ENCODE assay signal across 9 cellular contexts in the genomic region with DNA sequence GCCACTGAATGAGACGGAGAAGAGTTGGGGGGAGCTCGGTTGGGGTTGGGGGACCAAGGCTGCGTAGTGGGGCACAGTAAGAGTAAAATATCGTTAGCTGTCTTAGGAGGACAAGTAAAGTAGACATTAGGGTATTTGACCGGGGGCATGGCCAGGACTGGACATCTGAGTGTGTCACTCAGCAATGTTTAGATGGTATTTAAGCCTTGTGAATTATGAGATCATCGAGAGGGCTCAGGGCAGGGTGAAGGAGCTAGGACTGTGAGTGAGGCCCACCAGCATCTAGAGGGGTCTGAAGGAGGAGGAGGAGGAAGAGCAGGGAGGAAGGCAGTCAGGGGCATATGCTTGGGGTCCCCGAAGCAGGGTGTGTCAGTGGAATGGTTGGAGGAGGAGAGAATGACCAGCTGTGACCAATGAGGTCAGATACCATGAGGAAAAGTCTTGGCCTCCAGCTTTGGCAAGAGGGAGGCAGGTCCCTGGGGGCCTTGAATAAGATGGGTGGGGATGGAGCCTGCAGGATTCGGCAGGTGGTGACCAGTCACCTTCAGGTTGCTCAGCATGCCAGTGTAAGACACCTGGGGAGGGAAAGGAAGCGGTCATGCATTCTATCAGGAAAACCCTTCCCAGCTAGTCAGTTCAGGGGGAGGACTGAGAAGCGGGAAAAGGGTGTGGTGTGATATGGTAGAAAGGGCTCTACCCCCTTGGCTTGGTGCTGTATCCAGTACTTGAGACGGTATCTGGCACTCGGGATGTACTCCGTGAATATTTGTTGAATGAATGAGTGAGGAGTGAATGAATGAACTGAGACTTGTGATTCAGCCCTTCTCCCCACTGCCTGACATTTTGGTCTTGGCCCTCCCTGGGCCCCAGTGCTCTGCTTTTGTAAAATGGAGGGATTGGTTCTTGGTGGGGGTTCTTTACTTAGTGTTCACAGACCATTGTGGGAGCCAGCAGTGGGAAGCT. TPM values are rescaled to one million over a fixed set of nuclear protein-coding genes. Genes with fewer than 3 reads are reported as not detected.
A peak's percentile ranks its signal among the peaks of the same experiment; 100 is the strongest.
DNase-seq lines count a peak whose midpoint lies in the region; ATAC-seq and TF ChIP-seq lines count a peak whose summit lies in the region.
"Had no signal": no experiment of that assay in that cellular context is flagged by ENCODE, and none has a peak within 500 bp of the region (broad histone marks: within the 10 kb centered on the region; RNA-seq: fewer than 3 reads in every experiment).

No MANE protein-coding gene starts in this region.

- no peaks in the 10 kb centered on the region for H3K36me3 ChIP-seq in right atrium auricular region

- H3K27me3 Mint-ChIP-seq in T-helper 1 cell treated with Interleukin-12 subunit alpha and Interleukin-12 subunit beta and Interleukin-4 antibody, amounts not matched to agents 30 μg/mL and 1 μg/mL, for 36 hours (ENCODE audit: low read depth): no peaks in the 10 kb centered on the region
- no peaks in the 10 kb centered on the region for H3K27me3 Mint-ChIP-seq in stimulated activated memory B cell treated with anti-CD40 and anti-IgM and Interleukin-4, amounts not matched to agents 10 μg/mL and 1 μg/mL and 100 μg/mL, for 72 hours

- no peak overlapping the region for H3K4me3 ChIP-seq in right atrium auricular region

- H3K4me1 Mint-ChIP-seq in T-helper 1 cell treated with Interleukin-12 subunit alpha and Interleukin-12 subunit beta and Interleukin-4 antibody, amounts not matched to agents 30 μg/mL and 1 μg/mL, for 36 hours (ENCODE audit: low read depth): peaks cover 74% of the 10 kb centered on the region
- H3K4me1 Mint-ChIP-seq in stimulated activated memory B cell treated with anti-CD40 and anti-IgM and Interleukin-4, amounts not matched to agents 10 μg/mL and 1 μg/mL and 100 μg/mL, for 72 hours: peaks cover 70% of the 10 kb centered on the region

- DNase-seq in T-helper 1 cell (no peak), right atrium auricular region (ENCODE audit: low spot score) (no peak), SHP77 treated with DMSO at 0.1 percent for 48 hours (lab: John Stamatoyannopoulos, UW) (no peak), NCI-H1436 (lab: John Stamatoyannopoulos, UW) (no peak)
- no peak for DNase-seq in activated naive CD4-positive, alpha-beta T cell treated with anti-CD3 and anti-CD28 coated beads, Interleukin-2, amount 50 U/mL, for 72 hours (ENCODE audit: low spot score in 2 of 2)
- DNase-seq in stimulated activated naive CD4-positive, alpha-beta T cell (lab: John Stamatoyannopoulos, UW): no peak

- TF ChIP-seq CTCF in right atrium auricular region (IDR thresholded peaks at IDR 0.05): no peak

- H3K27ac ChIP-seq in right atrium auricular region: peak overlapping the region; percentile 54 to 80

- H3K27me3 ChIP-seq in right atrium auricular region: no peaks in the 10 kb centered on the region

- H3K27ac Mint-ChIP-seq in T-helper 1 cell treated with Interleukin-12 subunit alpha and Interleukin-12 subunit beta and Interleukin-4 antibody, amounts not matched to agents 30 μg/mL and 1 μg/mL, for 36 hours: peak overlapping the region; percentile 69
- H3K27ac Mint-ChIP-seq in activated naive CD4-positive, alpha-beta T cell treated with anti-CD3 and anti-CD28 coated beads, Interleukin-2, amount 50 U/mL, for 72 hours: peak overlapping the region; percentile 87 to 92
- H3K27ac Mint-ChIP-seq in stimulated activated memory B cell treated with anti-CD40 and anti-IgM and Interleukin-4, amounts not matched to agents 10 μg/mL and 1 μg/mL and 100 μg/mL, for 72 hours: peak overlapping the region; percentile 5

- peaks cover 0 to 95% of the 10 kb centered on the region in 2 donors for H3K4me1 ChIP-seq in right atrium auricular region

- H3K4me3 Mint-ChIP-seq in T-helper 1 cell treated with Interleukin-12 subunit alpha and Interleukin-12 subunit beta and Interleukin-4 antibody, amounts not matched to agents 30 μg/mL and 1 μg/mL, for 36 hours: peak overlapping the region; percentile 7
- no peak overlapping the region for H3K4me3 Mint-ChIP-seq in stimulated activated memory B cell treated with anti-CD40 and anti-IgM and Interleukin-4, amounts not matched to agents 10 μg/mL and 1 μg/mL and 100 μg/mL, for 72 hours

- peak in 1 of 2 donors; percentile 0 for ATAC-seq in activated naive CD4-positive, alpha-beta T cell treated with anti-CD3 and anti-CD28 coated beads, Interleukin-2, amount 50 U/mL, for 72 hours
- ATAC-seq in stimulated activated memory B cell treated with anti-CD40 and anti-IgM and Interleukin-4, amounts not matched to agents 10 μg/mL and 1 μg/mL and 100 μg/mL, for 72 hours: no peak

- H3K36me3 Mint-ChIP-seq in T-helper 1 cell treated with Interleukin-12 subunit alpha and Interleukin-12 subunit beta and Interleukin-4 antibody, amounts not matched to agents 30 μg/mL and 1 μg/mL, for 36 hours (ENCODE audit: low read depth): peaks cover 29% of the 10 kb centered on the region
- H3K36me3 Mint-ChIP-seq in activated naive CD4-positive, alpha-beta T cell treated with anti-CD3 and anti-CD28 coated beads, Interleukin-2, amount 50 U/mL, for 72 hours: peaks cover 0 to 11% of the 10 kb centered on the region in 2 donors
- peaks cover 6% of the 10 kb centered on the region for H3K36me3 Mint-ChIP-seq in stimulated activated memory B cell treated with anti-CD40 and anti-IgM and Interleukin-4, amounts not matched to agents 10 μg/mL and 1 μg/mL and 100 μg/mL, for 72 hours

- no peaks in the 10 kb centered on the region for H3K9me3 ChIP-seq in right atrium auricular region

- H3K9me3 Mint-ChIP-seq in T-helper 1 cell treated with Interleukin-12 subunit alpha and Interleukin-12 subunit beta and Interleukin-4 antibody, amounts not matched to agents 30 μg/mL and 1 μg/mL, for 36 hours: no peaks in the 10 kb centered on the region
- no peaks in the 10 kb centered on the region for H3K9me3 Mint-ChIP-seq in activated naive CD4-positive, alpha-beta T cell treated with anti-CD3 and anti-CD28 coated beads, Interleukin-2, amount 50 U/mL, for 72 hours
- H3K9me3 Mint-ChIP-seq in stimulated activated memory B cell treated with anti-CD40 and anti-IgM and Interleukin-4, amounts not matched to agents 10 μg/mL and 1 μg/mL and 100 μg/mL, for 72 hours: no peaks in the 10 kb centered on the region

RNA-seq across cellular contexts. Expression of gene SH2D4B, which starts 34.8 kb away (rescaled TPM):
- under 1 TPM in 1 of 2 donors, not detected in 1; 0.14 TPM for total RNA-seq in activated naive CD4-positive, alpha-beta T cell treated with anti-CD3 and anti-CD28 coated beads, Interleukin-2, amount 50 U/mL, for 72 hours
- total RNA-seq in right atrium auricular region: under 1 TPM in 1 of 2 donors, not detected in 1; 0.12 TPM
- total RNA-seq: pulmonary artery endothelial cell had no signal

RNA-seq across cellular contexts. Expression of gene TSPAN14, which starts 48.8 kb away (rescaled TPM):
- total RNA-seq in activated naive CD4-positive, alpha-beta T cell treated with anti-CD3 and anti-CD28 coated beads, Interleukin-2, amount 50 U/mL, for 72 hours: 10 to 100 TPM; 30.7 to 53.6 TPM
- 10 to 100 TPM; 24.2 to 34.7 TPM for total RNA-seq in right atrium auricular region

Comparison
In these comparisons a context has a peak if more than half of its experiments do, and no peak if none do; other contexts are left out.
1. H3K27ac Mint-ChIP-seq: peak in every context shown above with its lines; median percentile 90 in activated naive CD4-positive, alpha-beta T cell treated with anti-CD3 and anti-CD28 coated beads, Interleukin-2, amount 50 U/mL, for 72 hours; 69 in T-helper 1 cell treated with Interleukin-12 subunit alpha and Interleukin-12 subunit beta and Interleukin-4 antibody, amounts not matched to agents 30 μg/mL and 1 μg/mL, for 36 hours; 5 in stimulated activated memory B cell treated with anti-CD40 and anti-IgM and Interleukin-4, amounts not matched to agents 10 μg/mL and 1 μg/mL and 100 μg/mL, for 72 hours.